8 cellular contexts compared by ENCODE assay signal in genomic region chr2:196239622-196240587, GRCh38.
DNase-seq lines count a peak whose midpoint lies in the region; ATAC-seq and TF ChIP-seq lines count a peak whose summit lies in the region.

No MANE protein-coding gene starts in this region.

- 69% methylated on average over 10 of the region's 10 CpGs for WGBS in hepatocyte (ENCODE audit: low lambda C conversion rate, missing lambda C conversion rate)

- TF ChIP-seq CTCF in hepatocyte (IDR thresholded peaks at IDR 0.05; ENCODE audit: poor library complexity), result no peak

- DNase-seq in SJSA1 (ENCODE audit: low read depth in 1 of 2, low spot score in 2 of 2), result peak; percentile 66 to 74
- DNase-seq in activated naive CD4-positive, alpha-beta T cell treated with anti-CD3 and anti-CD28 coated beads, Interleukin-2, amount 10 ng/mL, durations not matched to agents 7 days and 5 days, result peak; percentile 92
- DNase-seq in hepatocyte (ENCODE audit: low spot score), result no peak
- DNase-seq in stimulated activated CD4-positive, alpha-beta T cell treated with anti-CD3 and anti-CD28 coated beads, Interleukin-4, amount 100 ng/mL, for 48 hours (ENCODE audit: low read depth in 2 of 2), result peak; percentile 58 to 69
- DNase-seq in GOT3 (lab: John Stamatoyannopoulos, UW), result no peak
- DNase-seq in cerebellar cortex (ENCODE audit: low spot score), result no peak

- no peaks in the 10 kb centered on the region for H3K79me2 ChIP-seq in hepatocyte

- peak overlapping the region; percentile 35 for H3K4me3 Mint-ChIP-seq in activated naive CD4-positive, alpha-beta T cell treated with anti-CD3 and anti-CD28 coated beads, Interleukin-2, amount 10 ng/mL, durations not matched to agents 7 days and 5 days

- H3K4me3 ChIP-seq in SJSA1, result no peak overlapping the region
- no peak overlapping the region for H3K4me3 ChIP-seq in hepatocyte

- H4K20me1 ChIP-seq in hepatocyte (ENCODE audit: insufficient read depth, poor library complexity, severe bottlenecking), result no peaks in the 10 kb centered on the region

- H3K27me3 Mint-ChIP-seq in activated naive CD4-positive, alpha-beta T cell treated with anti-CD3 and anti-CD28 coated beads, Interleukin-2, amount 10 ng/mL, durations not matched to agents 7 days and 5 days, result no peaks in the 10 kb centered on the region

- H3K27ac ChIP-seq in SJSA1 (peak overlapping the region; percentile 80), hepatocyte (peak overlapping the region; percentile 34)

- H3K36me3 Mint-ChIP-seq in activated naive CD4-positive, alpha-beta T cell treated with anti-CD3 and anti-CD28 coated beads, Interleukin-2, amount 10 ng/mL, durations not matched to agents 7 days and 5 days, result peaks cover 24% of the 10 kb centered on the region

- H3K4me1 Mint-ChIP-seq in activated naive CD4-positive, alpha-beta T cell treated with anti-CD3 and anti-CD28 coated beads, Interleukin-2, amount 10 ng/mL, durations not matched to agents 7 days and 5 days, result peaks cover 87% of the 10 kb centered on the region

- H3K4me1 ChIP-seq in SJSA1 (replicated peaks) (peaks cover 55% of the 10 kb centered on the region), hepatocyte (ENCODE audit: insufficient read depth) (peaks cover 7% of the 10 kb centered on the region)

- no peaks in the 10 kb centered on the region for H3K27me3 ChIP-seq in SJSA1 (replicated peaks)
- no peaks in the 10 kb centered on the region for H3K27me3 ChIP-seq in hepatocyte

- H3K9me3 ChIP-seq in SJSA1 (replicated peaks) (no peaks in the 10 kb centered on the region), hepatocyte (ENCODE audit: low read depth) (no peaks in the 10 kb centered on the region)

- H3K36me3 ChIP-seq in SJSA1, result 0 out of 2 replicates have a peak, but pooled peaks cover 2% of the 10 kb centered on the region
- H3K36me3 ChIP-seq in hepatocyte (replicated peaks; ENCODE audit: insufficient read depth, low read depth), result no peaks in the 10 kb centered on the region

- H3K9me3 Mint-ChIP-seq in activated naive CD4-positive, alpha-beta T cell treated with anti-CD3 and anti-CD28 coated beads, Interleukin-2, amount 10 ng/mL, durations not matched to agents 7 days and 5 days, result peaks cover 10% of the 10 kb centered on the region

- no peak overlapping the region for H2AFZ ChIP-seq in hepatocyte

- no peaks in the 10 kb centered on the region for H3K9me2 ChIP-seq in hepatocyte (replicated peaks; ENCODE audit: insufficient read depth)

- CTCF ChIA-PET in activated naive CD4-positive, alpha-beta T cell treated with anti-CD3 and anti-CD28 coated beads, Interleukin-2, amount 10 ng/mL, durations not matched to agents 7 days and 5 days (lab: Charles Lee), result interaction anchor here (0.8 to 3.6 kb wide), 12 partner anchors 9 to 73 kb away, joined by 3 to 26 read pairs (median 4); no protein-coding TSS in a partner anchor

- H3K4me2 ChIP-seq in hepatocyte, result no peak overlapping the region

- peak; percentile 80 for ATAC-seq in GM19324 (IDR thresholded peaks at IDR 0.05; ENCODE audit: low FRiP score, unreplicated experiment)
- ATAC-seq in HG03139 (IDR thresholded peaks at IDR 0.05; ENCODE audit: unreplicated experiment), result peak; percentile 79

- peak overlapping the region; percentile 87 for H3K27ac Mint-ChIP-seq in activated naive CD4-positive, alpha-beta T cell treated with anti-CD3 and anti-CD28 coated beads, Interleukin-2, amount 10 ng/mL, durations not matched to agents 7 days and 5 days

Comparison
In these comparisons a context has a peak if more than half of its experiments do, and no peak if none do; other contexts are left out.
1. DNase-seq: peak in SJSA1 (2 of 2), activated naive CD4-positive, alpha-beta T cell treated with anti-CD3 and anti-CD28 coated beads, Interleukin-2, amount 10 ng/mL, durations not matched to agents 7 days and 5 days (single experiment) and stimulated activated CD4-positive, alpha-beta T cell treated with anti-CD3 and anti-CD28 coated beads, Interleukin-4, amount 100 ng/mL, for 48 hours (2 of 2); none in hepatocyte (single experiment), GOT3 (single experiment) and cerebellar cortex (single experiment).